In the genomic region with DNA sequence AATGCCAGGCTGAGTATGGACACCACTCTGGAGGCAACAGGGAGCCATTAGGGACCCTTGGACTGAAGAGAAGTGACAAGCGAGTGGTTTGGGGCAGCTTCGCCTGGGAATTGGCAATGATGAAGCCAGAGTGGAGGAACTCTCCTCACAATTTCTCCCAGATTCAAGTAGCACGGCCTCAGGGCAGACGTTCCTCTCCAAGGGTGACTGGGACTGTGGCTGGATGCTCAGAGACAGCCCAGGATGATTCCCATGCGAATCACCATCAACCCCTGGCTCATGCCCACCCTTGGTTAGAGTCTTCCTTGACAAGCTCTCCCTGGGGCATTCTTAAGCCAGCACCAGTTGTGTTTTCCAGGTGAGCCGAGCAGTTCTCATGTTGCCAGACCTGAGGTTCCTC, we compare ENCODE assay signal across 20 cellular contexts. TPM values are rescaled to one million over a fixed set of nuclear protein-coding genes. Genes with fewer than 3 reads are reported as not detected.
DNase-seq lines count a peak whose midpoint lies in the region; ATAC-seq and TF ChIP-seq lines count a peak whose summit lies in the region.
"Had no signal": no experiment of that assay in that cellular context is flagged by ENCODE, and none has a peak within 500 bp of the region (broad histone marks: within the 10 kb centered on the region; RNA-seq: fewer than 3 reads in every experiment).

No MANE protein-coding gene starts in this region.

- H3K27ac ChIP-seq in RWPE2 (ENCODE audit: poor library complexity, severe bottlenecking): no peak overlapping the region
- H3K27ac ChIP-seq: SJSA1, transverse colon had no signal

- H3K4me1 ChIP-seq in RWPE2 (ENCODE audit: insufficient read depth, poor library complexity, severe bottlenecking): no peaks in the 10 kb centered on the region
- H3K4me1 ChIP-seq: Caco-2, SJSA1, transverse colon had no signal

- TF ChIP-seq CTCF in AG10803 (conservative IDR thresholded peaks at IDR 0.05; ENCODE audit: low read length): no peak
- no peak for TF ChIP-seq CTCF in RWPE2 (IDR thresholded peaks at IDR 0.05; ENCODE audit: poor library complexity, severe bottlenecking)

- H3K36me3 ChIP-seq in RWPE2 (ENCODE audit: low read depth): no peaks in the 10 kb centered on the region
- H3K36me3 ChIP-seq: SJSA1, transverse colon had no signal

- H3K9me3 ChIP-seq in RWPE2 (ENCODE audit: severe bottlenecking): no peaks in the 10 kb centered on the region
- H3K9me3 ChIP-seq: Caco-2, mucosa of descending colon, SJSA1, transverse colon had no signal

- peak; percentile 43 for DNase-seq in AG10803 (ENCODE audit: low read depth)
- DNase-seq in EH (ENCODE audit: low read depth): peak; percentile 86
- peak; percentile 61 for DNase-seq in RWPE2 (ENCODE audit: low spot score)
- DNase-seq in mesenteric fat pad (ENCODE audit: low spot score): peak; percentile 39
- no peak for DNase-seq in NCI-H2081 treated with DMSO at 0.1 percent for 48 hours (lab: John Stamatoyannopoulos, UW)
- no peak for DNase-seq in NCI-H510A treated with DMSO at 0.1 percent for 48 hours (lab: John Stamatoyannopoulos, UW)
- DNase-seq: activated CD4-positive, alpha-beta T cell treated with anti-CD3 and anti-CD28 coated beads, Interleukin-2, amount 50 U/mL, for 1 hour; activated T-cell treated with anti-CD3 and anti-CD28 coated beads for 4 hours; Caco-2; KG1; left ventricle myocardium superior; mucosa of descending colon; NCI-H187 treated with DMSO at 0.1 percent for 48 hours; NCI-H226; OCI-M1; small intestine; stimulated activated naive CD8-positive, alpha-beta T cell treated with anti-CD3 and anti-CD28 coated beads, Interleukin-15, Interleukin-2, amounts not matched to agents 100 U/mL and 50 U/mL, for 24 hours; transverse colon had no signal

- H3K27me3 ChIP-seq in RWPE2 (ENCODE audit: insufficient read depth, poor library complexity, severe bottlenecking): no peaks in the 10 kb centered on the region
- H3K27me3 ChIP-seq: SJSA1, transverse colon had no signal

- ATAC-seq in RWPE2 (ENCODE audit: low read depth): peak; percentile 62; the same call in 2 of the 3 replicates
- no peak for ATAC-seq in GM19452 (IDR thresholded peaks at IDR 0.05; ENCODE audit: unreplicated experiment)
- ATAC-seq: left ventricle myocardium superior; mucosa of descending colon; stimulated activated naive CD8-positive, alpha-beta T cell treated with anti-CD3 and anti-CD28 coated beads, Interleukin-15, Interleukin-2, amounts not matched to agents 100 U/mL and 50 U/mL, for 24 hours had no signal

- H3K4me3 ChIP-seq in AG10803 (ENCODE audit: low read length) (no peak overlapping the region), RWPE2 (ENCODE audit: severe bottlenecking) (no peak overlapping the region)
- H3K4me3 ChIP-seq: mucosa of descending colon, SJSA1, transverse colon had no signal

RNA-seq across cellular contexts. Expression of gene DOCK3, which starts 16.3 kb away (rescaled TPM):
- total RNA-seq in mesenteric fat pad: 0.51 TPM

RNA-seq across cellular contexts. Expression of gene MAPKAPK3, which starts 41.5 kb away (rescaled TPM):
- 44.7 TPM for total RNA-seq in mesenteric fat pad

RNA-seq across cellular contexts. Expression of gene CISH, which starts 46.8 kb away (rescaled TPM):
- 56.2 TPM for total RNA-seq in mesenteric fat pad

Comparison
In these comparisons a context has a peak if more than half of its experiments do, and no peak if none do; other contexts are left out.
1. DNase-seq: peak in AG10803 (single experiment), EH (single experiment), RWPE2 (single experiment) and mesenteric fat pad (single experiment); none in NCI-H2081 treated with DMSO at 0.1 percent for 48 hours (single experiment) and NCI-H510A treated with DMSO at 0.1 percent for 48 hours (single experiment).